In the genomic region with DNA sequence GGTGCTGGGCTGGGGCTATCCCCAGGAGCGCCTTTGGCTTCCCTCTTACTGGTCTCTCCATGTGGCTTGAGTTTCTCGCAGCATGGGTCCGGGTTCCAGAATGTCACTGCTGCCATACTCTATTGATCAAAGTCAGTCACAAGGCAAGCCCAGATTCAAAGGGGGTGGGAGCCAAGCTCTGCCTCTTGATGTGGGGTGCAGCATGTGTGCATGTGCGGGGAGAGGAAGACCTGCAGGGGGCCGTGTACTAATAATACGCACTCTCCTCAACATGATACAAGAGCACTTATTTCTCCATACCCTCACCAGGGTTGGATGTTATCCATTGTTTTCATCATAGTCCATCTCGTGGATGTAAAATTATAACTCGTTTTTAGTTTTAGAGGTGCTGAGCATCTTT, we compare ENCODE assay signal across 16 cellular contexts.
DNase-seq lines count a peak whose midpoint lies in the region; ATAC-seq and TF ChIP-seq lines count a peak whose summit lies in the region.
"Had no signal": no experiment of that assay in that cellular context is flagged by ENCODE, and none has a peak within 500 bp of the region (broad histone marks: within the 10 kb centered on the region; RNA-seq: fewer than 3 reads in every experiment).

No MANE protein-coding gene starts in this region.

- ATAC-seq in DND-41 (ENCODE audit: insufficient read depth, low read depth) (peak; percentile 68), GM19397 (IDR thresholded peaks at IDR 0.05; ENCODE audit: unreplicated experiment) (no peak)

- H3K27me3 ChIP-seq in DND-41 (ENCODE audit: insufficient read depth, low read length, poor library complexity): no peaks in the 10 kb centered on the region

- no peaks in the 10 kb centered on the region for H3K4me1 ChIP-seq in DND-41 (ENCODE audit: insufficient read depth, low read length)

- H3K27ac ChIP-seq in DND-41 (ENCODE audit: low read length) (no peak overlapping the region), VCaP (peak overlapping the region; percentile 99; the same call in 1 of the 2 replicates)
- H3K27ac ChIP-seq: C4-2B had no signal

- H3K36me3 ChIP-seq in DND-41 (ENCODE audit: insufficient read depth, low read length): no peaks in the 10 kb centered on the region

- no peak overlapping the region for H3K4me3 ChIP-seq in DND-41 (ENCODE audit: low read depth in 1 of 2, low read length in 2 of 2)

- no peaks in the 10 kb centered on the region for H3K36me3 Mint-ChIP-seq in nephron progenitor cell (ENCODE audit: low read depth)
- no peaks in the 10 kb centered on the region for H3K36me3 Mint-ChIP-seq in progenitor cell of endocrine pancreas (ENCODE audit: insufficient read depth)

- H3K4me1 Mint-ChIP-seq in nephron progenitor cell (peaks cover 52% of the 10 kb centered on the region), progenitor cell of endocrine pancreas (ENCODE audit: low read depth) (peaks cover 10% of the 10 kb centered on the region)
- H3K4me1 Mint-ChIP-seq: B cell had no signal

- no peak overlapping the region for H3K4me3 Mint-ChIP-seq in nephron progenitor cell
- no peak overlapping the region for H3K4me3 Mint-ChIP-seq in progenitor cell of endocrine pancreas (ENCODE audit: low read depth)
- H3K4me3 Mint-ChIP-seq: B cell; CD4-positive, alpha-beta T cell; H9 had no signal

- H3K27ac Mint-ChIP-seq in nephron progenitor cell: peak overlapping the region; percentile 64
- no peak overlapping the region for H3K27ac Mint-ChIP-seq in progenitor cell of endocrine pancreas
- H3K27ac Mint-ChIP-seq: B cell; CD4-positive, alpha-beta T cell had no signal

- no peak overlapping the region for H3K9ac ChIP-seq in DND-41 (ENCODE audit: low read depth, low read length)

- H2AFZ ChIP-seq in DND-41 (ENCODE audit: low read depth, low read length): no peak overlapping the region

- DNase-seq in DND-41 (peak; percentile 28), nephron progenitor cell (no peak), progenitor cell of endocrine pancreas (ENCODE audit: low spot score, unreplicated experiment) (no peak), NCI-H1930 (lab: John Stamatoyannopoulos, UW) (no peak), epidermal melanocyte (ENCODE audit: insufficient read length, low spot score) (no peak)
- DNase-seq: Caco-2; CD4-positive, alpha-beta T cell; GDM1; GOT3; H9; IMR-90; KG1 had no signal

- no peak overlapping the region for H3K4me2 ChIP-seq in DND-41 (ENCODE audit: insufficient read depth, low read length)

- no peaks in the 10 kb centered on the region for H4K20me1 ChIP-seq in DND-41 (ENCODE audit: insufficient read depth, low read length)

- H3K79me2 ChIP-seq in DND-41 (ENCODE audit: insufficient read depth, low read length): no peaks in the 10 kb centered on the region

- peaks cover 5% of the 10 kb centered on the region for H3K27me3 Mint-ChIP-seq in nephron progenitor cell (ENCODE audit: low read depth, poor library complexity)
- H3K27me3 Mint-ChIP-seq in progenitor cell of endocrine pancreas: no peaks in the 10 kb centered on the region
- H3K27me3 Mint-ChIP-seq: CD4-positive, alpha-beta T cell had no signal

- no peak for TF ChIP-seq CTCF in DND-41 (IDR thresholded peaks at IDR 0.05; ENCODE audit: borderline replicate concordance, extremely low read depth, low read length, poor library complexity, severe bottlenecking)
- no peak for TF ChIP-seq CTCF in VCaP (conservative IDR thresholded peaks at IDR 0.05)
- no peak for TF ChIP-seq CTCF in nephron progenitor cell (IDR thresholded peaks at IDR 0.05)
- peak; percentile 13 for TF ChIP-seq CTCF in progenitor cell of endocrine pancreas (IDR thresholded peaks at IDR 0.05; ENCODE audit: unreplicated experiment)

- no peaks in the 10 kb centered on the region for H3K9me3 ChIP-seq in DND-41 (ENCODE audit: insufficient read depth, low read length, severe bottlenecking)
- H3K9me3 ChIP-seq: Caco-2 had no signal

- H3K9me3 Mint-ChIP-seq in nephron progenitor cell (no peaks in the 10 kb centered on the region), progenitor cell of endocrine pancreas (ENCODE audit: low read depth) (no peaks in the 10 kb centered on the region)
- H3K9me3 Mint-ChIP-seq: CD4-positive, alpha-beta T cell; H9 had no signal
